ENCODE assay signal across 1 cellular context in the genomic region with DNA sequence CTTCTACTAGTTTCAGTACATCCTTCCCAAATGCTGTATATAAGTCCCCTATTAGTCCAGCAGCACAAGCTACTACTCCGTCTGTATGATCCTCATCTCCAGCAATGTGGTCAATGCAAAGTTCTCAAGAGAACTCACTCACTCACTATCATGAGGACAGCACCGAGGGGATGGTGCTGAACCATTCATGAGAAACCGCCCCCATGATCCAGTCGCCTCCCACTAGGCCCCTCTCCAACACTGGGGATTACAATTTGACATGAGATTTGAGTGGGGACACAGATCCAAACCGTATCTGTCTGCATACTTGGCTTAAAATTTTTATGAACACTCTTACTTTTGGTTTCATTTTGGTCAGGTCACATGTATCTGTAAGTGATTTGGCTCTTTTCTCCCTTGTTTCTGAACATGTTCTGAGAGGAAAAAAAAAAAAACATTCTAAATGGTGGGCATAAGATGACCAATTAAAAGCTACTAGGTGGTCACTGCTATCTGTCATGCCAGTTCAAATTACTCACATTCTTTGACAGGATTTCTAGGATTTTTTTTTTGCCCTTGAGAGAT.
TF ChIP-seq lines count a peak whose summit lies in the region.

No MANE protein-coding gene starts in this region.

TF ChIP-seq in WTC11, 78 proteins besides CTCF, POLR2A, EP300 and RAD21 (continued from another document):
- TF ChIP-seq, protein P1, sequence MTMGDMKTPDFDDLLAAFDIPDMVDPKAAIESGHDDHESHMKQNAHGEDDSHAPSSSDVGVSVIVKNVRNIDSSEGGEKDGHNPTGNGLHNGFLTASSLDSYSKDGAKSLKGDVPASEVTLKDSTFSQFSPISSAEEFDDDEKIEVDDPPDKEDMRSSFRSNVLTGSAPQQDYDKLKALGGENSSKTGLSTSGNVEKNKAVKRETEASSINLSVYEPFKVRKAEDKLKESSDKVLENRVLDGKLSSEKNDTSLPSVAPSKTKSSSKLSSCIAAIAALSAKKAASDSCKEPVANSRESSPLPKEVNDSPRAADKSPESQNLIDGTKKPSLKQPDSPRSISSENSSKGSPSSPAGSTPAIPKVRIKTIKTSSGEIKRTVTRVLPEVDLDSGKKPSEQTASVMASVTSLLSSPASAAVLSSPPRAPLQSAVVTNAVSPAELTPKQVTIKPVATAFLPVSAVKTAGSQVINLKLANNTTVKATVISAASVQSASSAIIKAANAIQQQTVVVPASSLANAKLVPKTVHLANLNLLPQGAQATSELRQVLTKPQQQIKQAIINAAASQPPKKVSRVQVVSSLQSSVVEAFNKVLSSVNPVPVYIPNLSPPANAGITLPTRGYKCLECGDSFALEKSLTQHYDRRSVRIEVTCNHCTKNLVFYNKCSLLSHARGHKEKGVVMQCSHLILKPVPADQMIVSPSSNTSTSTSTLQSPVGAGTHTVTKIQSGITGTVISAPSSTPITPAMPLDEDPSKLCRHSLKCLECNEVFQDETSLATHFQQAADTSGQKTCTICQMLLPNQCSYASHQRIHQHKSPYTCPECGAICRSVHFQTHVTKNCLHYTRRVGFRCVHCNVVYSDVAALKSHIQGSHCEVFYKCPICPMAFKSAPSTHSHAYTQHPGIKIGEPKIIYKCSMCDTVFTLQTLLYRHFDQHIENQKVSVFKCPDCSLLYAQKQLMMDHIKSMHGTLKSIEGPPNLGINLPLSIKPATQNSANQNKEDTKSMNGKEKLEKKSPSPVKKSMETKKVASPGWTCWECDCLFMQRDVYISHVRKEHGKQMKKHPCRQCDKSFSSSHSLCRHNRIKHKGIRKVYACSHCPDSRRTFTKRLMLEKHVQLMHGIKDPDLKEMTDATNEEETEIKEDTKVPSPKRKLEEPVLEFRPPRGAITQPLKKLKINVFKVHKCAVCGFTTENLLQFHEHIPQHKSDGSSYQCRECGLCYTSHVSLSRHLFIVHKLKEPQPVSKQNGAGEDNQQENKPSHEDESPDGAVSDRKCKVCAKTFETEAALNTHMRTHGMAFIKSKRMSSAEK (CRISPR knock-in tag; IDR thresholded peaks at IDR 0.05; ENCODE audit: borderline replicate concordance) = no peak
- TF ChIP-seq, protein P2, sequence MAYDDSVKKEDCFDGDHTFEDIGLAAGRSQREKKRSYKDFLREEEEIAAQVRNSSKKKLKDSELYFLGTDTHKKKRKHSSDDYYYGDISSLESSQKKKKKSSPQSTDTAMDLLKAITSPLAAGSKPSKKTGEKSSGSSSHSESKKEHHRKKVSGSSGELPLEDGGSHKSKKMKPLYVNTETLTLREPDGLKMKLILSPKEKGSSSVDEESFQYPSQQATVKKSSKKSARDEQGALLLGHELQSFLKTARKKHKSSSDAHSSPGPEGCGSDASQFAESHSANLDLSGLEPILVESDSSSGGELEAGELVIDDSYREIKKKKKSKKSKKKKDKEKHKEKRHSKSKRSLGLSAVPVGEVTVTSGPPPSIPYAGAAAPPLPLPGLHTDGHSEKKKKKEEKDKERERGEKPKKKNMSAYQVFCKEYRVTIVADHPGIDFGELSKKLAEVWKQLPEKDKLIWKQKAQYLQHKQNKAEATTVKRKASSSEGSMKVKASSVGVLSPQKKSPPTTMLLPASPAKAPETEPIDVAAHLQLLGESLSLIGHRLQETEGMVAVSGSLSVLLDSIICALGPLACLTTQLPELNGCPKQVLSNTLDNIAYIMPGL (CRISPR knock-in tag; IDR thresholded peaks at IDR 0.05) = no peak
- no peak for TF ChIP-seq ESRRA (CRISPR knock-in tag; IDR thresholded peaks at IDR 0.05; ENCODE audit: borderline replicate concordance)
